8 cellular contexts compared by ENCODE assay signal in genomic region chr12:67452119-67452805, GRCh38.
DNase-seq lines count a peak whose midpoint lies in the region; ATAC-seq, FAIRE-seq and TF ChIP-seq lines count a peak whose summit lies in the region.

No MANE protein-coding gene starts in this region.

- H3K9me3 ChIP-seq in GM12878 (replicated peaks; ENCODE audit: control insufficient read depth, insufficient read depth, low read length) (peaks cover 24% of the 10 kb centered on the region; the same call in 2 of the 3 replicates), GM23248 (ENCODE audit: low read depth) (no peaks in the 10 kb centered on the region)
- no peaks in the 10 kb centered on the region for H3K9me3 ChIP-seq in effector memory CD4-positive, alpha-beta T cell (ENCODE audit: control insufficient read depth, low read length)

- H3K9ac ChIP-seq in GM12878 (ENCODE audit: control insufficient read depth, insufficient read depth, low read length) (no peak overlapping the region), GM23248 (no peak overlapping the region)

- no peaks in the 10 kb centered on the region for H3K36me3 ChIP-seq in GM12878 (ENCODE audit: control insufficient read depth in 2 of 2, insufficient read depth in 2 of 2, low read length in 1 of 2)
- no peaks in the 10 kb centered on the region for H3K36me3 ChIP-seq in GM23248 (ENCODE audit: low read depth)
- no peaks in the 10 kb centered on the region for H3K36me3 ChIP-seq in effector memory CD4-positive, alpha-beta T cell (ENCODE audit: control insufficient read depth, insufficient read depth, low read length)

- H3K27ac ChIP-seq in GM12878 (ENCODE audit: control insufficient read depth, insufficient read depth), result peak overlapping the region; percentile 25; the same call in 1 of the 2 replicates
- no peak overlapping the region for H3K27ac ChIP-seq in GM23248
- H3K27ac ChIP-seq in effector memory CD4-positive, alpha-beta T cell (ENCODE audit: insufficient read depth, low read length, poor library complexity, severe bottlenecking), result no peak overlapping the region

- POLR2A ChIA-PET in GM12878 (lab: Charles Lee), result no interaction called here

- RAD21 ChIA-PET in GM12878 (lab: Charles Lee; ENCODE audit: unreplicated experiment), result no interaction called here

- peak; percentile 18 for FAIRE-seq in GM12878 (lab: Jason Lieb, UNC)

- H3K4me2 ChIP-seq in GM12878 (ENCODE audit: control insufficient read depth, insufficient read depth) (peak overlapping the region; percentile 51; the same call in 1 of the 2 replicates), GM23248 (ENCODE audit: unreplicated experiment) (no peak overlapping the region)

- in situ Hi-C loops in GM12878 (cut with MboI) (no loop called here), ACHN (cut with HindIII; ENCODE audit: low pct_ligation_motif_present, low pct_unique_long_range_greater_than_20kb, low sequenced_read_pairs) (no loop called here), GM23248 (cut with MboI) (no loop called here)

- H3K79me2 ChIP-seq in GM12878 (ENCODE audit: control insufficient read depth, insufficient read depth, low read length), result no peaks in the 10 kb centered on the region
- H3K79me2 ChIP-seq in GM23248 (ENCODE audit: insufficient read depth), result no peaks in the 10 kb centered on the region

- no TSS peak for BruUV-seq in GM12878 (replicated peaks; lab: Mats Ljungman, UMichigan)

- WGBS in GM12878 (ENCODE audit: insufficient coverage, insufficient replicate concordance, low lambda C conversion rate, missing lambda C conversion rate), result 0% methylated on average over 7 of the region's 7 CpGs
- 78 to 81% methylated on average over 7 of the region's 7 CpGs for WGBS in GM23248 (ENCODE audit: low coverage in 1 of 2, low lambda C conversion rate in 2 of 2, missing lambda C conversion rate in 2 of 2), 2 experiments

- no peak for TF ChIP-seq CTCF in GM12878 (IDR thresholded peaks at IDR 0.05 in 2 of 3, conservative IDR thresholded peaks at IDR 0.05 in 1 of 3; ENCODE audit: control insufficient read depth in 2 of 3, extremely low read depth in 1 of 3, insufficient read depth in 1 of 3, low read depth in 3 of 3, low read length in 3 of 3)

- no peak overlapping the region for H2AFZ ChIP-seq in GM12878 (ENCODE audit: control insufficient read depth, low read depth, low read length)
- H2AFZ ChIP-seq in GM23248, result no peak overlapping the region

- H3F3A ChIP-seq in GM23248 (ENCODE audit: insufficient read depth), result peaks cover 10% of the 10 kb centered on the region; the same call in 1 of the 2 replicates

- peak; percentile 10; the same call in 1 of the 2 replicates for TF ChIP-seq RAD21 in GM12878 (IDR thresholded peaks at IDR 0.05; ENCODE audit: insufficient read depth, low read depth, low read length)

- intact Hi-C loops in GM12878 (cut with micrococcal nuclease; ENCODE audit: unreplicated experiment), result loop anchor here (5.0 kb wide), 1 partner anchor 195 kb away; the partner anchor contains the start of gene DYRK2

- ATAC-seq in GM18520 (IDR thresholded peaks at IDR 0.05; ENCODE audit: unreplicated experiment), result peak; percentile 47
- peak; percentile 56 for ATAC-seq in GM21390 (IDR thresholded peaks at IDR 0.05; ENCODE audit: unreplicated experiment)
- peak; percentile 61 for ATAC-seq in HG03439 (IDR thresholded peaks at IDR 0.05; ENCODE audit: unreplicated experiment)
- peak; percentile 90 for ATAC-seq in GM12878

- H3K4me1 ChIP-seq in GM12878 (ENCODE audit: control insufficient read depth, insufficient read depth, low read length) (peaks cover 53% of the 10 kb centered on the region), GM23248 (ENCODE audit: insufficient read depth) (peaks cover 15% of the 10 kb centered on the region)
- H3K4me1 ChIP-seq in effector memory CD4-positive, alpha-beta T cell (ENCODE audit: control insufficient read depth, insufficient read depth, low read length, poor library complexity, severe bottlenecking), result peaks cover 14% of the 10 kb centered on the region

- peak; percentile 57 to 84; a peak in 3 of 4 replicates for TF ChIP-seq EP300 in GM12878 (IDR thresholded peaks at IDR 0.05; ENCODE audit: borderline replicate concordance in 1 of 2, control insufficient read depth in 1 of 2, low read depth in 2 of 2, low read length in 2 of 2)

- CTCF ChIA-PET in GM12878 (lab: Yijun Ruan, JAX), result interaction anchor here (1.2 kb wide), 1 partner anchor 8 kb away, joined by 3 read pairs; no protein-coding TSS in a partner anchor

- SMC1A ChIA-PET in GM12878 (lab: Charles Lee; ENCODE audit: uncharacterized antibody, unreplicated experiment), result interaction anchor here (1.0 kb wide), 1 partner anchor 96 kb away, joined by 3 read pairs; no protein-coding TSS in a partner anchor

- H3K4me3 ChIP-seq in GM12878, result no peak overlapping the region
- H3K4me3 ChIP-seq in GM23248, result no peak overlapping the region
- H3K4me3 ChIP-seq in effector memory CD4-positive, alpha-beta T cell (ENCODE audit: insufficient read depth, low read depth, low read length, poor library complexity, severe bottlenecking), result no peak overlapping the region

- no peaks in the 10 kb centered on the region for H3K9me2 ChIP-seq in GM23248 (ENCODE audit: insufficient read depth)

- DNase-seq in GM12878 (ENCODE audit: low read depth, low spot score) (peak; percentile 96), ACHN (no peak), GM23248 (no peak), kidney tubule cell (ENCODE audit: low spot score) (no peak)
- DNase-seq in effector memory CD4-positive, alpha-beta T cell, result no peak

- TF ChIP-seq POLR2A in GM12878 (IDR thresholded peaks at IDR 0.05; ENCODE audit: low read depth, low read length), result no peak

- H3K27me3 ChIP-seq in GM12878 (replicated peaks in 1 of 2; ENCODE audit: control insufficient read depth in 2 of 2, insufficient read depth in 2 of 2, low read length in 1 of 2) (no peaks in the 10 kb centered on the region), GM23248 (replicated peaks; ENCODE audit: insufficient read depth) (no peaks in the 10 kb centered on the region)
- no peaks in the 10 kb centered on the region for H3K27me3 ChIP-seq in effector memory CD4-positive, alpha-beta T cell (replicated peaks; ENCODE audit: control insufficient read depth, insufficient read depth, low read length, poor library complexity, severe bottlenecking)

- H4K20me1 ChIP-seq in GM12878 (ENCODE audit: control insufficient read depth, insufficient read depth) (no peaks in the 10 kb centered on the region), GM23248 (ENCODE audit: insufficient read depth) (no peaks in the 10 kb centered on the region)

TF ChIP-seq in GM12878, 131 proteins besides CTCF, POLR2A, EP300 and RAD21 (continues in another document):
- TF ChIP-seq ESRRA (IDR thresholded peaks at IDR 0.05; ENCODE audit: low read length), result no peak
- no peak for TF ChIP-seq ZNF592 (IDR thresholded peaks at IDR 0.05)
- TF ChIP-seq HSF1 (IDR thresholded peaks at IDR 0.05; ENCODE audit: low read depth, low read length), result no peak
- peak; percentile 99 for TF ChIP-seq ZBED1 (IDR thresholded peaks at IDR 0.05; ENCODE audit: borderline replicate concordance)
- no peak for TF ChIP-seq SUPT20H (IDR thresholded peaks at IDR 0.05; ENCODE audit: borderline replicate concordance, control insufficient read depth, low read depth, low read length)
- peak; percentile 98 for TF ChIP-seq BACH1 (IDR thresholded peaks at IDR 0.05; ENCODE audit: borderline replicate concordance)
